In genomic region chr12:104653730-104654328, GRCh38 we compare ENCODE assay signal across 11 cellular contexts.
A peak's percentile ranks its signal among the peaks of the same experiment; 100 is the strongest.
DNase-seq lines count a peak whose midpoint lies in the region; ATAC-seq and TF ChIP-seq lines count a peak whose summit lies in the region.
"Had no signal": no experiment of that assay in that cellular context is flagged by ENCODE, and none has a peak within 500 bp of the region (broad histone marks: within the 10 kb centered on the region; RNA-seq: fewer than 3 reads in every experiment).

No MANE protein-coding gene starts in this region.

- H3K27ac ChIP-seq in IMR-90 (ENCODE audit: insufficient read depth, low read length): no peak overlapping the region
- H3K27ac ChIP-seq: SJSA1, upper lobe of left lung had no signal

- H2BK5ac ChIP-seq in IMR-90 (ENCODE audit: low read depth, low read length, poor library complexity, severe bottlenecking): no peak overlapping the region

- in situ Hi-C loops in IMR-90 (cut with MboI; ENCODE audit: low sequenced_read_pairs) (no loop called here), astrocyte of the spinal cord (cut with HindIII; ENCODE audit: low sequenced_read_pairs) (no loop called here)

- TF ChIP-seq POLR2A in IMR-90 (IDR thresholded peaks at IDR 0.05; ENCODE audit: low read depth, low read length): no peak

- TF ChIP-seq RAD21 in IMR-90 (IDR thresholded peaks at IDR 0.05; ENCODE audit: low read length): peak; percentile 14; the same call in 1 of the 2 replicates

- H3K23ac ChIP-seq in IMR-90 (ENCODE audit: low read depth, low read length): no peak overlapping the region

- no peak overlapping the region for H3K4me3 Mint-ChIP-seq in neural crest cell

- H2AFZ ChIP-seq in IMR-90 (replicated peaks; ENCODE audit: low read length, poor library complexity): no peak overlapping the region

- POLR2A ChIA-PET in IMR-90 (lab: Charles Lee; ENCODE audit: unreplicated experiment): no interaction called here

- no peaks in the 10 kb centered on the region; the same call in 1 of the 2 replicates for H3K9me3 ChIP-seq in IMR-90 (ENCODE audit: control insufficient read depth, insufficient read depth, low read length)
- H3K9me3 ChIP-seq: SJSA1, upper lobe of left lung had no signal

- no peaks in the 10 kb centered on the region; the same call in 1 of the 2 replicates for H4K20me1 ChIP-seq in IMR-90 (ENCODE audit: insufficient read depth, low read length)

- H3K4ac ChIP-seq in IMR-90 (ENCODE audit: low read depth, low read length): no peak overlapping the region

- no peak overlapping the region for H2BK20ac ChIP-seq in IMR-90 (ENCODE audit: low read depth, low read length)

- no peak overlapping the region for H3K56ac ChIP-seq in IMR-90 (ENCODE audit: extremely low read depth, insufficient read depth, low read length)

- no peak overlapping the region for H2AK5ac ChIP-seq in IMR-90 (ENCODE audit: low read depth, low read length)

- 40% methylated on average over 3 of the region's 10 CpGs; no CpG with 5 or more reads in 1 of the 2 experiments for WGBS in IMR-90 (ENCODE audit: extremely low coverage in 2 of 2, insufficient read length in 1 of 2), 2 experiments

- no peak overlapping the region for H4K5ac ChIP-seq in IMR-90 (ENCODE audit: low read depth, low read length)

- no peak overlapping the region for H3K9ac ChIP-seq in IMR-90 (ENCODE audit: low read depth, low read length)

- no peak overlapping the region for H3K18ac ChIP-seq in IMR-90 (ENCODE audit: low read depth, low read length)

- H4K8ac ChIP-seq in IMR-90 (ENCODE audit: low read depth in 2 of 2, low read length in 2 of 2): no peak overlapping the region

- BruUV-seq in IMR-90 (replicated peaks; lab: Mats Ljungman, UMichigan): no TSS peak

- H3K4me2 ChIP-seq in IMR-90 (ENCODE audit: low read depth, low read length): no peak overlapping the region

- ATAC-seq in IMR-90 (ENCODE audit: low read depth): no peak

- H3K9me1 ChIP-seq in IMR-90 (ENCODE audit: insufficient read depth, low read length): no peaks in the 10 kb centered on the region; the same call in 1 of the 2 replicates

- H3K79me1 ChIP-seq in IMR-90 (ENCODE audit: low read depth in 1 of 2, low read length in 2 of 2): no peaks in the 10 kb centered on the region

- no peaks in the 10 kb centered on the region for H3K36me3 Mint-ChIP-seq in neural crest cell (ENCODE audit: low read depth)

- H3K4me1 Mint-ChIP-seq in neural crest cell: peaks cover 59% of the 10 kb centered on the region

- no peak overlapping the region for H2AK9ac ChIP-seq in IMR-90 (replicated peaks; ENCODE audit: low read depth, low read length, poor library complexity)

- H3K14ac ChIP-seq in IMR-90 (replicated peaks; ENCODE audit: low read depth, low read length): no peak overlapping the region

- H4K91ac ChIP-seq in IMR-90 (ENCODE audit: insufficient read depth, low read depth, low read length): no peak overlapping the region

- no peaks in the 10 kb centered on the region for H3K9me3 Mint-ChIP-seq in neural crest cell

- H3K4me1 ChIP-seq in IMR-90 (ENCODE audit: control insufficient read depth, insufficient read depth, low read length): no peaks in the 10 kb centered on the region
- H3K4me1 ChIP-seq: SJSA1 had no signal

- TF ChIP-seq CTCF in IMR-90 (conservative IDR thresholded peaks at IDR 0.05; ENCODE audit: low read depth, low read length) (peak; percentile 22; the same call in 1 of the 2 replicates), astrocyte of the spinal cord (IDR thresholded peaks at IDR 0.05; ENCODE audit: low read depth, low read length) (peak; percentile 26), neural crest cell (conservative IDR thresholded peaks at IDR 0.05) (peak; percentile 51)

- H3K4me3 ChIP-seq in IMR-90 (ENCODE audit: insufficient read depth, low read depth, low read length) (no peak overlapping the region), astrocyte of the spinal cord (ENCODE audit: low read depth, low read length) (no peak overlapping the region)
- H3K4me3 ChIP-seq: SJSA1, upper lobe of left lung had no signal

- H3K27me3 Mint-ChIP-seq in neural crest cell (ENCODE audit: low read depth): peaks cover 4% of the 10 kb centered on the region

- no peak overlapping the region for H2BK15ac ChIP-seq in IMR-90 (ENCODE audit: low read depth, low read length)

- intact Hi-C loops in IMR-90 (cut with micrococcal nuclease): no loop called here

- no peak overlapping the region for H3K27ac Mint-ChIP-seq in neural crest cell (ENCODE audit: unreplicated experiment)

- H2BK120ac ChIP-seq in IMR-90 (ENCODE audit: low read depth, low read length): no peak overlapping the region

- peaks cover 26% of the 10 kb centered on the region for H3K27me3 ChIP-seq in IMR-90 (ENCODE audit: control insufficient read depth, insufficient read depth, low read length)
- H3K27me3 ChIP-seq: SJSA1, upper lobe of left lung had no signal

- peak; percentile 4 for DNase-seq in NCI-H1694 treated with DMSO at 0.1 percent for 48 hours (lab: John Stamatoyannopoulos, UW)
- no peak for DNase-seq in NCI-H1694 (lab: John Stamatoyannopoulos, UW)
- DNase-seq in IMR-90: no peak
- no peak for DNase-seq in astrocyte of the spinal cord (ENCODE audit: low read depth, low spot score)
- peak; percentile 19 for DNase-seq in neural crest cell (ENCODE audit: low read depth, low spot score)
- no peak for DNase-seq in COR-L47 (lab: John Stamatoyannopoulos, UW)
- no peak for DNase-seq in NCI-H510A treated with DMSO at 0.1 percent for 48 hours (lab: John Stamatoyannopoulos, UW)
- DNase-seq in DMS79 treated with DMSO at 0.1 percent for 48 hours (lab: John Stamatoyannopoulos, UW): no peak
- DNase-seq: cortex of kidney, upper lobe of left lung had no signal

- dilution Hi-C loops in IMR-90 (cut with HindIII; ENCODE audit: low sequenced_read_pairs, unreplicated experiment): no loop called here

- no peaks in the 10 kb centered on the region for H3K36me3 ChIP-seq in IMR-90 (ENCODE audit: control insufficient read depth, insufficient read depth, low read length)
- H3K36me3 ChIP-seq: SJSA1, upper lobe of left lung had no signal

- CTCF ChIA-PET in IMR-90 (lab: Yijun Ruan, JAX): no interaction called here

TF ChIP-seq in IMR-90, 13 proteins besides CTCF, POLR2A, EP300 and RAD21:
- TF ChIP-seq MAFK (IDR thresholded peaks at IDR 0.05; ENCODE audit: low read depth, low read length): no peak
- TF ChIP-seq SMC3 (IDR thresholded peaks at IDR 0.05; ENCODE audit: low read depth, low read length): no peak; the same call in 1 of the 2 replicates
- TF ChIP-seq MAZ (IDR thresholded peaks at IDR 0.05; ENCODE audit: borderline replicate concordance, low read depth, low read length): no peak
- no peak for TF ChIP-seq FOS (IDR thresholded peaks at IDR 0.05; ENCODE audit: low read depth, low read length)
- TF ChIP-seq RFX5 (IDR thresholded peaks at IDR 0.05; ENCODE audit: low read depth, low read length): no peak
- no peak for TF ChIP-seq RCOR1 (IDR thresholded peaks at IDR 0.05; ENCODE audit: insufficient replicate concordance, low read length)
- TF ChIP-seq ELK1 (IDR thresholded peaks at IDR 0.05; ENCODE audit: borderline replicate concordance, low read depth, low read length): no peak
- TF ChIP-seq MXI1 (IDR thresholded peaks at IDR 0.05; ENCODE audit: borderline replicate concordance, low read depth, low read length): no peak
- TF ChIP-seq NFE2L2 (IDR thresholded peaks at IDR 0.05; ENCODE audit: low read depth, low read length): no peak
- no peak for TF ChIP-seq USF2 (IDR thresholded peaks at IDR 0.05; ENCODE audit: low read depth, low read length)
- no peak for TF ChIP-seq CHD1 (IDR thresholded peaks at IDR 0.05; ENCODE audit: low read depth, low read length)
- TF ChIP-seq BHLHE40 (IDR thresholded peaks at IDR 0.05; ENCODE audit: low read depth, low read length): no peak
- no peak for TF ChIP-seq CEBPB (IDR thresholded peaks at IDR 0.05; ENCODE audit: low read depth, low read length)

Comparison
In these comparisons a context has a peak if more than half of its experiments do, and no peak if none do; other contexts are left out.
1. DNase-seq: peak in NCI-H1694 treated with DMSO at 0.1 percent for 48 hours (single experiment) and neural crest cell (single experiment); none in NCI-H1694 (single experiment), IMR-90 (single experiment), astrocyte of the spinal cord (single experiment), COR-L47 (single experiment), NCI-H510A treated with DMSO at 0.1 percent for 48 hours (single experiment) and DMS79 treated with DMSO at 0.1 percent for 48 hours (single experiment).
2. Peak in every context shown above with its lines, with median percentiles within 50 percentile points of each other: CTCF ChIP-seq.